Comparison of ENCODE assay signal across 8 cellular contexts in genomic region chr17:45018514-45019176, GRCh38. TPM values are rescaled to one million over a fixed set of nuclear protein-coding genes. Genes with fewer than 3 reads are reported as not detected.
DNase-seq lines count a peak whose midpoint lies in the region; ATAC-seq and TF ChIP-seq lines count a peak whose summit lies in the region.

No MANE protein-coding gene starts in this region.

- 12 to 14% methylated on average over 31 to 32 of the region's 32 CpGs for WGBS in thyroid gland, 2 donors

- no peaks in the 10 kb centered on the region for H3K9me3 Mint-ChIP-seq in activated naive CD8-positive, alpha-beta T cell treated with anti-CD3 and anti-CD28 coated beads, Interleukin-2, amount 10 ng/mL, durations not matched to agents 7 days and 5 days

- peak overlapping the region; percentile 90 for H3K4me3 Mint-ChIP-seq in activated naive CD8-positive, alpha-beta T cell treated with anti-CD3 and anti-CD28 coated beads, Interleukin-2, amount 10 ng/mL, durations not matched to agents 7 days and 5 days

- DNase-seq in Jurkat, Clone E6-1 (ENCODE audit: low read depth, low spot score), result no peak
- DNase-seq in activated naive CD8-positive, alpha-beta T cell treated with anti-CD3 and anti-CD28 coated beads, Interleukin-2, amount 10 ng/mL, durations not matched to agents 7 days and 5 days, result peak; percentile 46
- DNase-seq in kidney epithelial cell (ENCODE audit: low read depth) (no peak), thyroid gland (peak in 1 of 2 donors; percentile 15), SW 1271 (lab: John Stamatoyannopoulos, UW) (no peak), Ammon's horn (ENCODE audit: low spot score) (no peak), NCI-H446 treated with DMSO at 0.1 percent for 48 hours (lab: John Stamatoyannopoulos, UW) (no peak)

- H3K9me3 ChIP-seq in DOHH2 (ENCODE audit: control insufficient read depth, insufficient read depth, low read length) (no peaks in the 10 kb centered on the region), thyroid gland (no peaks in the 10 kb centered on the region)

- H3K36me3 Mint-ChIP-seq in activated naive CD8-positive, alpha-beta T cell treated with anti-CD3 and anti-CD28 coated beads, Interleukin-2, amount 10 ng/mL, durations not matched to agents 7 days and 5 days, result peaks cover 9% of the 10 kb centered on the region

- peak overlapping the region; percentile 66 for H3K4me2 ChIP-seq in DOHH2 (ENCODE audit: low read length)

- POLR2A ChIA-PET in activated naive CD8-positive, alpha-beta T cell treated with anti-CD3 and anti-CD28 coated beads, Interleukin-2, amount 10 ng/mL, durations not matched to agents 7 days and 5 days (lab: Charles Lee), result interaction anchor here (1.3 kb wide), 1 partner anchor 243 kb away, joined by 3 read pairs; no protein-coding TSS in a partner anchor

- H4K20me1 ChIP-seq in DOHH2 (ENCODE audit: control insufficient read depth, insufficient read depth, low read depth, low read length), result peaks cover 5% of the 10 kb centered on the region; the same call in 1 of the 2 replicates

- peaks cover 36% of the 10 kb centered on the region for H3K27me3 Mint-ChIP-seq in activated naive CD8-positive, alpha-beta T cell treated with anti-CD3 and anti-CD28 coated beads, Interleukin-2, amount 10 ng/mL, durations not matched to agents 7 days and 5 days

- intact Hi-C loops in thyroid gland (cut with DNase I), result no loop called here

- no peaks in the 10 kb centered on the region for H3K79me2 ChIP-seq in DOHH2 (ENCODE audit: control insufficient read depth, low read length)

- H3K36me3 ChIP-seq in DOHH2 (ENCODE audit: control insufficient read depth, low read length) (no peaks in the 10 kb centered on the region), kidney epithelial cell (ENCODE audit: control insufficient read depth, insufficient read depth, low read length) (no peaks in the 10 kb centered on the region), thyroid gland (no peaks in the 10 kb centered on the region)

- peak; percentile 3 for ATAC-seq in activated naive CD8-positive, alpha-beta T cell treated with anti-CD3 and anti-CD28 coated beads, Interleukin-2, amount 10 ng/mL, durations not matched to agents 7 days and 5 days (ENCODE audit: low read depth)

- peaks cover 17% of the 10 kb centered on the region for H3K4me1 Mint-ChIP-seq in activated naive CD8-positive, alpha-beta T cell treated with anti-CD3 and anti-CD28 coated beads, Interleukin-2, amount 10 ng/mL, durations not matched to agents 7 days and 5 days

- no peaks in the 10 kb centered on the region for H3F3A ChIP-seq in DOHH2 (ENCODE audit: control insufficient read depth, insufficient read depth)

- H3K27me3 ChIP-seq in DOHH2 (ENCODE audit: control insufficient read depth, low read length) (peaks cover 44% of the 10 kb centered on the region), kidney epithelial cell (ENCODE audit: control insufficient read depth, insufficient read depth, low read length) (peaks cover 4% of the 10 kb centered on the region), thyroid gland (no peaks in the 10 kb centered on the region)

- no peaks in the 10 kb centered on the region for H3K9me2 ChIP-seq in DOHH2 (replicated peaks; ENCODE audit: control insufficient read depth, low read length)

- H3K27ac ChIP-seq in DOHH2 (ENCODE audit: low read depth, low read length), result no peak overlapping the region
- peak overlapping the region in 1 of 3 donors; percentile 12 for H3K27ac ChIP-seq in thyroid gland

- no peak for TF ChIP-seq POLR2A in thyroid gland (IDR thresholded peaks at IDR 0.05)

- peak overlapping the region; percentile 70 for H3K27ac Mint-ChIP-seq in activated naive CD8-positive, alpha-beta T cell treated with anti-CD3 and anti-CD28 coated beads, Interleukin-2, amount 10 ng/mL, durations not matched to agents 7 days and 5 days

- no peak for TF ChIP-seq CTCF in DOHH2 (IDR thresholded peaks at IDR 0.05; ENCODE audit: low read depth, low read length, poor library complexity, severe bottlenecking)
- TF ChIP-seq CTCF in kidney epithelial cell (IDR thresholded peaks at IDR 0.05; ENCODE audit: insufficient read depth, low read length, poor library complexity, severe bottlenecking), result no peak
- TF ChIP-seq CTCF in thyroid gland (IDR thresholded peaks at IDR 0.05), result no peak

- H3K4me3 ChIP-seq in DOHH2 (ENCODE audit: low read length) (peak overlapping the region; percentile 52), kidney epithelial cell (ENCODE audit: low read depth, low read length) (peak overlapping the region; percentile 33), thyroid gland (replicated peaks in 1 of 3) (peak overlapping the region in 2 of 3 donors; percentile 13 to 38)
- H3K4me3 ChIP-seq in Jurkat, Clone E6-1 (ENCODE audit: low read length), result peak overlapping the region; percentile 37

- H3K4me1 ChIP-seq in DOHH2 (ENCODE audit: control insufficient read depth, low read length) (peaks cover 34% of the 10 kb centered on the region), thyroid gland (peaks cover 28 to 42% of the 10 kb centered on the region in 2 donors)

RNA-seq across cellular contexts. Expression of gene DCAKD, which starts 32.8 kb away (rescaled TPM):
- polyA plus RNA-seq in Jurkat, Clone E6-1 (2012; ENCODE audit: insufficient read depth, insufficient read length), result 47.0 TPM
- total RNA-seq in activated naive CD8-positive, alpha-beta T cell treated with anti-CD3 and anti-CD28 coated beads, Interleukin-2, amount 10 ng/mL, durations not matched to agents 7 days and 5 days, result 10 to 100 TPM; 35.5 TPM
- 61.5 and 65.9 TPM in 2 replicates for total RNA-seq in kidney epithelial cell
- total RNA-seq in thyroid gland, result 100 to 1,000 TPM in 1 of 4 donors, 10 to 100 TPM in 3; 53.5 to 102 (median 72.9) TPM

RNA-seq across cellular contexts. Expression of gene NMT1, which starts 42.5 kb away (rescaled TPM):
- 180 TPM for polyA plus RNA-seq in Jurkat, Clone E6-1 (2012; ENCODE audit: insufficient read depth, insufficient read length)
- total RNA-seq in activated naive CD8-positive, alpha-beta T cell treated with anti-CD3 and anti-CD28 coated beads, Interleukin-2, amount 10 ng/mL, durations not matched to agents 7 days and 5 days, result 100 to 1,000 TPM; 132 to 141 TPM
- total RNA-seq in kidney epithelial cell (68.0 and 82.0 TPM in 2 replicates), thyroid gland (10 to 100 TPM; 71.7 to 98.9 (median 85.2) TPM)

RNA-seq across cellular contexts. Expression of gene C1QL1, which starts 50.5 kb away (rescaled TPM):
- polyA plus RNA-seq in Jurkat, Clone E6-1 (2012; ENCODE audit: insufficient read depth, insufficient read length), result 11.5 TPM
- total RNA-seq in activated naive CD8-positive, alpha-beta T cell treated with anti-CD3 and anti-CD28 coated beads, Interleukin-2, amount 10 ng/mL, durations not matched to agents 7 days and 5 days, result not detected
- total RNA-seq in kidney epithelial cell (0.08 TPM in 1 of 2 replicates, not detected in the other), thyroid gland (under 1 TPM in 2 of 4 donors, not detected in 2; 0.59 to 0.75 TPM)
